8 cellular contexts compared by ENCODE assay signal in genomic region chr2:86368181-86368824, GRCh38. TPM values are rescaled to one million over a fixed set of nuclear protein-coding genes. Genes with fewer than 3 reads are reported as not detected.
DNase-seq lines count a peak whose midpoint lies in the region; ATAC-seq and TF ChIP-seq lines count a peak whose summit lies in the region.

No MANE protein-coding gene starts in this region.

- peak in 1 of 2 donors; percentile 20 for ATAC-seq in CD4-positive, CD25-positive, alpha-beta regulatory T cell (ENCODE audit: low read depth in 2 of 2)
- ATAC-seq in left cardiac atrium (peak; percentile 65 to 69), sciatic nerve (peak; percentile 38), HG03135 (IDR thresholded peaks at IDR 0.05; ENCODE audit: unreplicated experiment) (no peak)

- H3K9me3 ChIP-seq in CD4-positive, CD25-positive, alpha-beta regulatory T cell (ENCODE audit: control insufficient read depth in 2 of 2, low read length in 2 of 2) = no peaks in the 10 kb centered on the region
- H3K9me3 ChIP-seq in PC-9 (ENCODE audit: insufficient read depth, low read depth) = no peaks in the 10 kb centered on the region

- no peak overlapping the region for H3K27ac ChIP-seq in CD4-positive, CD25-positive, alpha-beta regulatory T cell (ENCODE audit: insufficient read depth, low read length, poor library complexity, severe bottlenecking)
- H3K27ac ChIP-seq in PC-9 = no peak overlapping the region

- peaks cover 0 to 6% (median 0%) of the 10 kb centered on the region in 7 donors for H3K9me3 Mint-ChIP-seq in CD4-positive, CD25-positive, alpha-beta regulatory T cell
- H3K9me3 Mint-ChIP-seq in activated naive CD4-positive, alpha-beta T cell treated with anti-CD3 and anti-CD28 coated beads for 36 hours = peaks cover 5% of the 10 kb centered on the region

- H3K4me3 Mint-ChIP-seq in CD4-positive, CD25-positive, alpha-beta regulatory T cell = peak overlapping the region in 3 of 4 donors; percentile 28 to 82 (median 75)
- H3K4me3 Mint-ChIP-seq in activated naive CD4-positive, alpha-beta T cell treated with anti-CD3 and anti-CD28 coated beads for 36 hours = peak overlapping the region; percentile 66

- intact Hi-C loops in PC-9 (cut with micrococcal nuclease; ENCODE audit: unreplicated experiment) = loop anchor here (1.0 to 5.0 kb wide), 2 partner anchors 74 to 147 kb away; partner anchors contain the start of gene KDM3A
- intact Hi-C loops in activated naive CD4-positive, alpha-beta T cell treated with anti-CD3 and anti-CD28 coated beads for 36 hours (cut with micrococcal nuclease) = loop anchor here (1.0 to 5.0 kb wide), 5 partner anchors 72 to 541 kb away; no protein-coding TSS in a partner anchor
- intact Hi-C loops in left cardiac atrium (cut with DNase I) = loop anchor here (1.0 to 10.0 kb wide), 3 partner anchors 71 to 147 kb away; no protein-coding TSS in a partner anchor
- intact Hi-C loops in sciatic nerve (cut with DNase I) = loop anchor here (10.0 kb wide), 1 partner anchor 144 kb away; no protein-coding TSS in a partner anchor

- no peaks in the 10 kb centered on the region for H3K36me3 Mint-ChIP-seq in CD4-positive, CD25-positive, alpha-beta regulatory T cell
- H3K36me3 Mint-ChIP-seq in activated naive CD4-positive, alpha-beta T cell treated with anti-CD3 and anti-CD28 coated beads for 36 hours (ENCODE audit: low read depth) = peaks cover 5% of the 10 kb centered on the region

- no peaks in the 10 kb centered on the region for H3F3A ChIP-seq in PC-9 (ENCODE audit: insufficient read depth, low read depth)

- no peaks in the 10 kb centered on the region for H4K20me1 ChIP-seq in PC-9 (ENCODE audit: insufficient read depth)

- no peaks in the 10 kb centered on the region for H3K36me3 ChIP-seq in CD4-positive, CD25-positive, alpha-beta regulatory T cell (ENCODE audit: control insufficient read depth, insufficient read depth, low read length)
- no peaks in the 10 kb centered on the region for H3K36me3 ChIP-seq in PC-9 (ENCODE audit: low read depth)

- H3K9me2 ChIP-seq in PC-9 (ENCODE audit: insufficient read depth) = no peaks in the 10 kb centered on the region

- peak overlapping the region; percentile 54; the same call in 1 of the 2 replicates for H2AFZ ChIP-seq in PC-9

- BruUV-seq in PC-9 (replicated peaks; lab: Mats Ljungman, UMichigan) = no TSS peak

- POLR2A ChIA-PET in HEK293T (lab: Yijun Ruan, JAX) = no interaction called here
- POLR2A ChIA-PET in PC-9 (lab: Charles Lee; ENCODE audit: unreplicated experiment) = no interaction called here

- no peaks in the 10 kb centered on the region for H3K79me2 ChIP-seq in PC-9 (ENCODE audit: low read depth)

- H3K4me3 ChIP-seq in CD4-positive, CD25-positive, alpha-beta regulatory T cell (ENCODE audit: low read depth, low read length) = peak overlapping the region; percentile 53
- peak overlapping the region; percentile 44; the same call in 1 of the 2 replicates for H3K4me3 ChIP-seq in PC-9

- H3K4me1 ChIP-seq in CD4-positive, CD25-positive, alpha-beta regulatory T cell (ENCODE audit: control insufficient read depth, insufficient read depth, low read length, poor library complexity, severe bottlenecking) = peaks cover 10% of the 10 kb centered on the region
- H3K4me1 ChIP-seq in PC-9 (replicated peaks; ENCODE audit: insufficient read depth) = peaks cover 4% of the 10 kb centered on the region

- H3K27me3 Mint-ChIP-seq in CD4-positive, CD25-positive, alpha-beta regulatory T cell = peaks cover 5% of the 10 kb centered on the region
- H3K27me3 Mint-ChIP-seq in activated naive CD4-positive, alpha-beta T cell treated with anti-CD3 and anti-CD28 coated beads for 36 hours (ENCODE audit: low read depth) = no peaks in the 10 kb centered on the region

- H3K4me2 ChIP-seq in PC-9 = peak overlapping the region; percentile 77

- H3K4me1 Mint-ChIP-seq in CD4-positive, CD25-positive, alpha-beta regulatory T cell = peaks cover 8 to 62% (median 22%) of the 10 kb centered on the region in 4 donors
- H3K4me1 Mint-ChIP-seq in activated naive CD4-positive, alpha-beta T cell treated with anti-CD3 and anti-CD28 coated beads for 36 hours (ENCODE audit: low read depth) = peaks cover 48% of the 10 kb centered on the region

- CTCF ChIA-PET in HEK293T (lab: Yijun Ruan, JAX) = interaction anchor here (0.6 to 2.2 kb wide), 4 partner anchors 19 to 147 kb away, joined by 3 to 8 read pairs (median 4); partner anchors contain the start of gene KDM3A
- CTCF ChIA-PET in PC-9 (lab: Charles Lee) = interaction anchor here (0.6 to 0.7 kb wide), 2 partner anchors 20 to 247 kb away, joined by 3 to 7 read pairs; no protein-coding TSS in a partner anchor
- CTCF ChIA-PET in activated naive CD4-positive, alpha-beta T cell treated with anti-CD3 and anti-CD28 coated beads for 36 hours (lab: Charles Lee) = interaction anchor here (0.6 to 5.2 kb wide), 6 partner anchors 105 to 263 kb away, joined by 3 to 44 read pairs (median 4); no protein-coding TSS in a partner anchor

- peak in 2 of 3 donors; percentile 26 to 69 for DNase-seq in CD4-positive, CD25-positive, alpha-beta regulatory T cell
- DNase-seq in HEK293T (ENCODE audit: extremely low spot score) = peak; percentile 74
- peak; percentile 36 to 44 for DNase-seq in PC-9
- DNase-seq in activated naive CD4-positive, alpha-beta T cell treated with anti-CD3 and anti-CD28 coated beads for 36 hours = peak; percentile 46
- DNase-seq in left cardiac atrium = peak; percentile 27
- no peak for DNase-seq in sciatic nerve (ENCODE audit: low spot score)
- DNase-seq in cerebellar nuclear complex (lab: John Stamatoyannopoulos, UW) = no peak

- TF ChIP-seq CTCF in PC-9 (conservative IDR thresholded peaks at IDR 0.05) = peak; percentile 71

- H3K27me3 ChIP-seq in CD4-positive, CD25-positive, alpha-beta regulatory T cell (ENCODE audit: control insufficient read depth, insufficient read depth, low read length) = no peaks in the 10 kb centered on the region
- H3K27me3 ChIP-seq in PC-9 (ENCODE audit: insufficient read depth, low read depth) = no peaks in the 10 kb centered on the region

- peak overlapping the region; percentile 16 to 82 (median 59) for H3K27ac Mint-ChIP-seq in CD4-positive, CD25-positive, alpha-beta regulatory T cell
- peak overlapping the region; percentile 64 for H3K27ac Mint-ChIP-seq in activated naive CD4-positive, alpha-beta T cell treated with anti-CD3 and anti-CD28 coated beads for 36 hours

TF ChIP-seq in HEK293T, 16 proteins besides CTCF, POLR2A, EP300 and RAD21:
- TF ChIP-seq CTBP1 (IDR thresholded peaks at IDR 0.05; ENCODE audit: borderline replicate concordance) = no peak
- no peak for TF ChIP-seq LEF1 (IDR thresholded peaks at IDR 0.05; ENCODE audit: borderline replicate concordance)
- TF ChIP-seq BHLHE40 (IDR thresholded peaks at IDR 0.05; ENCODE audit: borderline replicate concordance) = no peak
- peak; percentile 98 for TF ChIP-seq ZNF384 (IDR thresholded peaks at IDR 0.05)
- no peak for TF ChIP-seq SP1 (IDR thresholded peaks at IDR 0.05)

RNA-seq across cellular contexts. Expression of gene REEP1, which starts 30.9 kb away (rescaled TPM):
- not detected for total RNA-seq in CD4-positive, CD25-positive, alpha-beta regulatory T cell
- polyA plus RNA-seq in CD4-positive, CD25-positive, alpha-beta regulatory T cell = not detected
- total RNA-seq in PC-9 (2021) (0.25 and 0.31 TPM in 2 replicates), left cardiac atrium (10 to 100 TPM; 15.7 to 22.5 TPM), sciatic nerve (0.98 TPM)
- total RNA-seq in activated naive CD4-positive, alpha-beta T cell treated with anti-CD3 and anti-CD28 coated beads for 36 hours = under 1 TPM; 0.19 to 0.37 TPM

Comparison
In these comparisons a context has a peak if more than half of its experiments do, and no peak if none do; other contexts are left out.
1. DNase-seq: peak in CD4-positive, CD25-positive, alpha-beta regulatory T cell (2 of 3), HEK293T (single experiment), PC-9 (2 of 2), activated naive CD4-positive, alpha-beta T cell treated with anti-CD3 and anti-CD28 coated beads for 36 hours (single experiment) and left cardiac atrium (single experiment); none in sciatic nerve (single experiment) and cerebellar nuclear complex (0 of 2).